In genomic region chr19:534088-534487, GRCh38 we compare ENCODE assay signal across 10 cellular contexts. TPM values are rescaled to one million over a fixed set of nuclear protein-coding genes. Genes with fewer than 3 reads are reported as not detected.
DNase-seq lines count a peak whose midpoint lies in the region; ATAC-seq and TF ChIP-seq lines count a peak whose summit lies in the region.
"Had no signal": no experiment of that assay in that cellular context is flagged by ENCODE, and none has a peak within 500 bp of the region (broad histone marks: within the 10 kb centered on the region; RNA-seq: fewer than 3 reads in every experiment).

No MANE protein-coding gene starts in this region.

- H3K27me3 Mint-ChIP-seq in glutamatergic neuron (ENCODE audit: unreplicated experiment) = peaks cover 11% of the 10 kb centered on the region

- H3K9ac ChIP-seq in skeletal muscle tissue (ENCODE audit: low read depth in 1 of 3, low read length in 3 of 3) = peak overlapping the region; percentile 89 to 96 (median 94)

- peak overlapping the region; percentile 90 for H3K27ac ChIP-seq in WERI-Rb-1
- H3K27ac ChIP-seq in skeletal muscle tissue (ENCODE audit: low read depth, low read length) = peak overlapping the region; percentile 90
- H3K27ac ChIP-seq in effector memory CD4-positive, alpha-beta T cell (ENCODE audit: insufficient read depth, low read length, poor library complexity, severe bottlenecking) = no peak overlapping the region

- DNase-seq in GM12865 (ENCODE audit: low read depth) (no peak), WERI-Rb-1 (no peak), glutamatergic neuron (no peak), NCI-H2107 (lab: John Stamatoyannopoulos, UW) (no peak)
- DNase-seq in effector memory CD4-positive, alpha-beta T cell = no peak
- DNase-seq: NCI-H1930, T-helper 9 cell had no signal

- H3K9me3 Mint-ChIP-seq in glutamatergic neuron (ENCODE audit: unreplicated experiment) = peaks cover 6% of the 10 kb centered on the region

- ATAC-seq in HG02759 (IDR thresholded peaks at IDR 0.05; ENCODE audit: unreplicated experiment) = no peak

- H3K9me3 ChIP-seq in WERI-Rb-1 (ENCODE audit: severe bottlenecking) = no peaks in the 10 kb centered on the region
- H3K9me3 ChIP-seq in skeletal muscle tissue (ENCODE audit: control insufficient read depth in 3 of 3, low read length in 3 of 3) = no peaks in the 10 kb centered on the region
- no peaks in the 10 kb centered on the region for H3K9me3 ChIP-seq in effector memory CD4-positive, alpha-beta T cell (ENCODE audit: control insufficient read depth, low read length)

- peaks cover 4% of the 10 kb centered on the region for H3K4me1 Mint-ChIP-seq in glutamatergic neuron (ENCODE audit: low read depth, unreplicated experiment)

- TF ChIP-seq CTCF in GM12865 (IDR thresholded peaks at IDR 0.05; ENCODE audit: insufficient read depth, low read depth, low read length, missing control alignments) (peak; percentile 2), WERI-Rb-1 (IDR thresholded peaks at IDR 0.05; ENCODE audit: low read depth, low read length) (no peak), glutamatergic neuron (IDR thresholded peaks at IDR 0.05; ENCODE audit: partially characterized antibody, unreplicated experiment) (no peak)

- peak overlapping the region; percentile 90 for H3K4me3 Mint-ChIP-seq in glutamatergic neuron (ENCODE audit: unreplicated experiment)

- no peak overlapping the region for H3K4me3 ChIP-seq in GM12865 (ENCODE audit: low read depth, low read length)
- H3K4me3 ChIP-seq in WERI-Rb-1 (ENCODE audit: low read depth, low read length) = peak overlapping the region; percentile 89
- peak overlapping the region; percentile 46 to 94 (median 88) for H3K4me3 ChIP-seq in skeletal muscle tissue (ENCODE audit: low read length in 3 of 3)
- H3K4me3 ChIP-seq in effector memory CD4-positive, alpha-beta T cell (ENCODE audit: insufficient read depth, low read depth, low read length, poor library complexity, severe bottlenecking) = no peak overlapping the region

- no peaks in the 10 kb centered on the region for H3K36me3 Mint-ChIP-seq in glutamatergic neuron (ENCODE audit: unreplicated experiment)

- H3K36me3 ChIP-seq in WERI-Rb-1 (peaks cover 44% of the 10 kb centered on the region), skeletal muscle tissue (ENCODE audit: control insufficient read depth in 3 of 3, insufficient read depth in 3 of 3, low read length in 3 of 3) (peaks cover 20 to 33% (median 24%) of the 10 kb centered on the region in 3 donors)
- H3K36me3 ChIP-seq in effector memory CD4-positive, alpha-beta T cell (ENCODE audit: control insufficient read depth, insufficient read depth, low read length) = peaks cover 33% of the 10 kb centered on the region

- H3K27ac Mint-ChIP-seq in glutamatergic neuron (ENCODE audit: unreplicated experiment) = no peak overlapping the region

- H3K27me3 ChIP-seq in WERI-Rb-1 (ENCODE audit: insufficient read depth, low read depth, severe bottlenecking) (no peaks in the 10 kb centered on the region), skeletal muscle tissue (ENCODE audit: control insufficient read depth in 3 of 3, insufficient read depth in 3 of 3, low read length in 3 of 3) (no peaks in the 10 kb centered on the region)
- H3K27me3 ChIP-seq in effector memory CD4-positive, alpha-beta T cell (replicated peaks; ENCODE audit: control insufficient read depth, insufficient read depth, low read length, poor library complexity, severe bottlenecking) = no peaks in the 10 kb centered on the region
- H3K27me3 ChIP-seq: cardiac muscle cell had no signal

- peaks cover 30 to 51% (median 37%) of the 10 kb centered on the region in 3 donors for H3K4me1 ChIP-seq in skeletal muscle tissue (ENCODE audit: control insufficient read depth in 3 of 3, insufficient read depth in 3 of 3, low read length in 3 of 3)
- peaks cover 16% of the 10 kb centered on the region for H3K4me1 ChIP-seq in effector memory CD4-positive, alpha-beta T cell (ENCODE audit: control insufficient read depth, insufficient read depth, low read length, poor library complexity, severe bottlenecking)

RNA-seq across cellular contexts. Expression of gene CDC34, which starts 2.5 kb away (rescaled TPM):
- 136 TPM for total RNA-seq in glutamatergic neuron (ENCODE audit: unreplicated experiment)
- total RNA-seq in skeletal muscle tissue = 73.1 TPM

RNA-seq across cellular contexts. Expression of gene GZMM, which starts 9.8 kb away (rescaled TPM):
- total RNA-seq in glutamatergic neuron (ENCODE audit: unreplicated experiment) = 0.47 TPM
- not detected for total RNA-seq in skeletal muscle tissue
- total RNA-seq: cardiac muscle cell had no signal

RNA-seq across cellular contexts. Expression of gene TPGS1, which starts 26.8 kb away (rescaled TPM):
- 20.0 TPM for total RNA-seq in glutamatergic neuron (ENCODE audit: unreplicated experiment)
- 24.5 TPM for total RNA-seq in skeletal muscle tissue

RNA-seq across cellular contexts. Expression of gene MADCAM1, which starts 37.8 kb away (rescaled TPM):
- total RNA-seq in glutamatergic neuron (ENCODE audit: unreplicated experiment) = 1.7 TPM
- 2.6 TPM for total RNA-seq in skeletal muscle tissue

RNA-seq across cellular contexts. Expression of gene BSG, which starts 38.3 kb away (rescaled TPM):
- total RNA-seq in glutamatergic neuron (ENCODE audit: unreplicated experiment) = 470 TPM
- total RNA-seq in skeletal muscle tissue = 144 TPM

Comparison
In these comparisons a context has a peak if more than half of its experiments do, and no peak if none do; other contexts are left out.
1. H3K4me3 ChIP-seq: peak in WERI-Rb-1 (single experiment) and skeletal muscle tissue (3 of 3); none in GM12865 (single experiment) and effector memory CD4-positive, alpha-beta T cell (single experiment).